8 cellular contexts compared by ENCODE assay signal in genomic region chr19:32224371-32225244, GRCh38.
DNase-seq lines count a peak whose midpoint lies in the region; ATAC-seq, FAIRE-seq and TF ChIP-seq lines count a peak whose summit lies in the region.

No MANE protein-coding gene starts in this region.

- CTCF ChIA-PET in AG04449 (lab: Yijun Ruan, JAX) (interaction anchor here (0.6 to 5.5 kb wide), 46 partner anchors 8 to 1562 kb away, joined by 3 to 75 read pairs (median 3); no protein-coding TSS in a partner anchor), mammary epithelial cell (lab: Charles Lee; ENCODE audit: low non-redundant PET) (interaction anchor here (0.6 kb wide), 1 partner anchor 664 kb away, joined by 4 read pairs; no protein-coding TSS in a partner anchor)

- no peak for FAIRE-seq in kidney (lab: Jason Lieb, UNC)

- H3K27ac ChIP-seq in VCaP, result no peak overlapping the region; the same call in 1 of the 2 replicates
- H3K27ac ChIP-seq in mammary epithelial cell (ENCODE audit: insufficient read depth, low read depth, low read length), result no peak overlapping the region
- no peak overlapping the region for H3K27ac ChIP-seq in kidney (ENCODE audit: low read depth in 2 of 2, low read length in 2 of 2)

- H3K36me3 ChIP-seq in mammary epithelial cell (ENCODE audit: insufficient read depth, low read length), result no peaks in the 10 kb centered on the region
- no peaks in the 10 kb centered on the region for H3K36me3 ChIP-seq in kidney (ENCODE audit: control insufficient read depth in 1 of 2, insufficient read depth in 2 of 2, low read length in 2 of 2)

- H3K9ac ChIP-seq in mammary epithelial cell (ENCODE audit: insufficient read depth, low read length), result no peak overlapping the region
- H3K9ac ChIP-seq in kidney (ENCODE audit: low read length in 2 of 2), result no peak overlapping the region

- H3K4me1 ChIP-seq in mammary epithelial cell (ENCODE audit: insufficient read depth, low read length) (peaks cover 3% of the 10 kb centered on the region), kidney (ENCODE audit: control insufficient read depth in 1 of 2, insufficient read depth in 1 of 2, low read depth in 1 of 2, low read length in 2 of 2) (no peaks in the 10 kb centered on the region)

- dilution Hi-C loops in mammary epithelial cell (cut with HindIII; ENCODE audit: low sequenced_read_pairs), result no loop called here

- intact Hi-C loops in mammary epithelial cell (cut with micrococcal nuclease) (loop anchor here (1.0 to 5.0 kb wide), 7 partner anchors 548 to 1557 kb away; no protein-coding TSS in a partner anchor), kidney (cut with DNase I) (loop anchor here (10.0 kb wide), 1 partner anchor 1550 kb away; no protein-coding TSS in a partner anchor)

- no peak overlapping the region for H2AFZ ChIP-seq in mammary epithelial cell (ENCODE audit: low read depth, low read length)

- H3K4me2 ChIP-seq in mammary epithelial cell (ENCODE audit: insufficient read depth, low read depth, low read length), result peak overlapping the region; percentile 31

- TF ChIP-seq CTCF in AG04449 (IDR thresholded peaks at IDR 0.05; ENCODE audit: insufficient read depth, low read length, missing control alignments) (peak; percentile 87), GM13977 (IDR thresholded peaks at IDR 0.05; ENCODE audit: extremely low read depth, insufficient read depth, missing control alignments) (peak; percentile 99), VCaP (conservative IDR thresholded peaks at IDR 0.05) (peak; percentile 100), mammary epithelial cell (conservative IDR thresholded peaks at IDR 0.05 in 1 of 2, IDR thresholded peaks at IDR 0.05 in 1 of 2; ENCODE audit: extremely low read depth in 1 of 2, insufficient read depth in 1 of 2, low read depth in 1 of 2, low read length in 2 of 2) (peak; percentile 71 to 86), kidney (IDR thresholded peaks at IDR 0.05; ENCODE audit: borderline replicate concordance, extremely low read depth, insufficient read depth) (peak; percentile 94)

- no peak for DNase-seq in AG04449 (ENCODE audit: low read depth, low spot score)
- DNase-seq in GM13977 (ENCODE audit: low spot score), result peak; percentile 85
- DNase-seq in Jurkat, Clone E6-1 (ENCODE audit: low read depth, low spot score), result peak; percentile 9
- DNase-seq in mammary epithelial cell, result peak; percentile 27
- peak; percentile 80 for DNase-seq in kidney
- DNase-seq in stimulated activated CD4-positive, alpha-beta T cell treated with anti-CD3 and anti-CD28 coated beads, Interleukin-1b, Interleukin-23, amount 100 ng/mL, for 24 hours (ENCODE audit: low read depth in 4 of 4, low spot score in 1 of 4), result peak; percentile 24 to 56 (median 34)

- H3K9me3 ChIP-seq in mammary epithelial cell (replicated peaks; ENCODE audit: insufficient read depth, low read length), result no peaks in the 10 kb centered on the region
- H3K9me3 ChIP-seq in kidney (ENCODE audit: control insufficient read depth in 1 of 2, low read length in 2 of 2), result no peaks in the 10 kb centered on the region

- 15% methylated on average over 49 of the region's 51 CpGs for WGBS in mammary epithelial cell (ENCODE audit: low coverage, missing lambda C conversion rate)

- H4K20me1 ChIP-seq in mammary epithelial cell (ENCODE audit: insufficient read depth, low read length), result no peaks in the 10 kb centered on the region

- in situ Hi-C loops in GM13977 (cut with MboI; ENCODE audit: low pct_unique_long_range_greater_than_20kb, low sequenced_read_pairs, unreplicated experiment) (loop anchor here (25.0 kb wide), 1 partner anchor 1537 kb away; no protein-coding TSS in a partner anchor), mammary epithelial cell (cut with MboI; ENCODE audit: low sequenced_read_pairs in 2 of 2) (loop anchor here (25.0 kb wide), 2 partner anchors 1537 to 1562 kb away; no protein-coding TSS in a partner anchor)

- peaks cover 4% of the 10 kb centered on the region for H3K27me3 ChIP-seq in mammary epithelial cell (ENCODE audit: insufficient read depth, low read length)

- no TSS peak for BruUV-seq in mammary epithelial cell (replicated peaks; lab: Mats Ljungman, UMichigan)

- no peak for ATAC-seq in HG03196 (IDR thresholded peaks at IDR 0.05; ENCODE audit: unreplicated experiment)

- no peaks in the 10 kb centered on the region for H3K79me2 ChIP-seq in mammary epithelial cell (ENCODE audit: insufficient read depth, low read length)

- H3K4me3 ChIP-seq in AG04449 (ENCODE audit: low read depth, low read length) (peak overlapping the region; percentile 32), mammary epithelial cell (replicated peaks in 1 of 3; ENCODE audit: insufficient read depth in 1 of 3, low read depth in 2 of 3, low read length in 3 of 3) (no peak overlapping the region), kidney (ENCODE audit: low read length in 2 of 2) (no peak overlapping the region)
- H3K4me3 ChIP-seq in Jurkat, Clone E6-1 (ENCODE audit: low read length), result no peak overlapping the region

- POLR2A ChIA-PET in AG04449 (lab: Yijun Ruan, JAX), result no interaction called here
